ENCODE assay signal across 10 cellular contexts in genomic region chr5:172559004-172559932, GRCh38.
DNase-seq lines count a peak whose midpoint lies in the region; ATAC-seq, FAIRE-seq and TF ChIP-seq lines count a peak whose summit lies in the region.
"Had no signal": no experiment of that assay in that cellular context is flagged by ENCODE, and none has a peak within 500 bp of the region (broad histone marks: within the 10 kb centered on the region; RNA-seq: fewer than 3 reads in every experiment).

No MANE protein-coding gene starts in this region.

- no peaks in the 10 kb centered on the region for H3K27me3 ChIP-seq in parathyroid adenoma (ENCODE audit: control insufficient read depth, insufficient read depth, low read length)
- no peaks in the 10 kb centered on the region for H3K27me3 ChIP-seq in endodermal cell (ENCODE audit: control insufficient read depth, insufficient read depth, low read length, poor library complexity, severe bottlenecking)

- TF ChIP-seq CTCF in AG09319 (IDR thresholded peaks at IDR 0.05; ENCODE audit: low read depth, low read length), result no peak
- no peak for TF ChIP-seq CTCF in fibroblast of mammary gland (conservative IDR thresholded peaks at IDR 0.05; ENCODE audit: control insufficient read depth, insufficient read depth, low read depth, low read length)
- no peak for TF ChIP-seq CTCF in parathyroid adenoma (IDR thresholded peaks at IDR 0.05)
- no peak for TF ChIP-seq CTCF in endodermal cell (conservative IDR thresholded peaks at IDR 0.05)

- no peaks in the 10 kb centered on the region for H3K36me3 Mint-ChIP-seq in endodermal cell (ENCODE audit: low read depth)

- H3K27me3 Mint-ChIP-seq in endodermal cell (ENCODE audit: insufficient read depth), result peaks cover 12% of the 10 kb centered on the region

- WGBS in endodermal cell (ENCODE audit: insufficient coverage in 1 of 2, insufficient read length in 1 of 2), 2 experiments, result 85 to 86% methylated on average over 10 to 23 of the region's 23 CpGs

- H3K9me3 ChIP-seq in parathyroid adenoma (ENCODE audit: control insufficient read depth, low read length), result no peaks in the 10 kb centered on the region
- H3K9me3 ChIP-seq in endodermal cell (ENCODE audit: control insufficient read depth, low read length), result no peaks in the 10 kb centered on the region

- no peak for FAIRE-seq in RCC 7860 (lab: Jason Lieb, UNC)

- no peak overlapping the region for H3K27ac Mint-ChIP-seq in endodermal cell

- H3K4me1 ChIP-seq in parathyroid adenoma (no peaks in the 10 kb centered on the region), endodermal cell (ENCODE audit: control insufficient read depth, insufficient read depth, low read length) (no peaks in the 10 kb centered on the region)

- H3K4me3 ChIP-seq in fibroblast of mammary gland (ENCODE audit: control insufficient read depth, low read depth, low read length), result peak overlapping the region; percentile 27
- H3K4me3 ChIP-seq in parathyroid adenoma (ENCODE audit: low read depth, low read length), result no peak overlapping the region
- no peak overlapping the region for H3K4me3 ChIP-seq in endodermal cell (ENCODE audit: low read length)

- H2AFZ ChIP-seq in parathyroid adenoma, result peak overlapping the region; percentile 53

- H3K36me3 ChIP-seq in parathyroid adenoma (ENCODE audit: control insufficient read depth, insufficient read depth, low read length), result no peaks in the 10 kb centered on the region
- H3K36me3 ChIP-seq in endodermal cell (ENCODE audit: control insufficient read depth, insufficient read depth, low read length), result no peaks in the 10 kb centered on the region

- H3K4me3 Mint-ChIP-seq in endodermal cell, result no peak overlapping the region

- no peak for ATAC-seq in HG03571 (IDR thresholded peaks at IDR 0.05; ENCODE audit: unreplicated experiment)
- ATAC-seq in GM21529 (IDR thresholded peaks at IDR 0.05; ENCODE audit: unreplicated experiment), result no peak
- no peak for ATAC-seq in GM19324 (IDR thresholded peaks at IDR 0.05; ENCODE audit: low FRiP score, unreplicated experiment)

- peak overlapping the region; percentile 53 for H3K4me2 ChIP-seq in parathyroid adenoma (ENCODE audit: low read length)

- H3K79me2 ChIP-seq in parathyroid adenoma, result no peaks in the 10 kb centered on the region

- H3K27ac ChIP-seq in parathyroid adenoma (no peak overlapping the region), endodermal cell (ENCODE audit: low read depth, low read length) (no peak overlapping the region)

- H3K4me1 Mint-ChIP-seq in endodermal cell, result peaks cover 18% of the 10 kb centered on the region

- H3K9ac ChIP-seq in parathyroid adenoma, result no peak overlapping the region
- no peak overlapping the region for H3K9ac ChIP-seq in endodermal cell (ENCODE audit: extremely low read depth, low read length, poor library complexity, severe bottlenecking)

- H3K9me3 Mint-ChIP-seq in endodermal cell, result no peaks in the 10 kb centered on the region

- DNase-seq in AG09319 (ENCODE audit: extremely low read depth, low read depth), result peak; percentile 20
- peak; percentile 60 for DNase-seq in RCC 7860 (ENCODE audit: low spot score)
- DNase-seq in fibroblast of mammary gland (ENCODE audit: low read depth), result peak; percentile 97
- no peak for DNase-seq in endodermal cell
- DNase-seq: activated CD8-positive, alpha-beta memory T cell treated with anti-CD3 and anti-CD28 coated beads for 24 hours; NCI-H1930 had no signal
